ENCODE assay signal across 8 cellular contexts in genomic region chr2:9799011-9799596, GRCh38. TPM values are rescaled to one million over a fixed set of nuclear protein-coding genes. Genes with fewer than 3 reads are reported as not detected.
DNase-seq lines count a peak whose midpoint lies in the region; ATAC-seq and TF ChIP-seq lines count a peak whose summit lies in the region.

No MANE protein-coding gene starts in this region.

- H3K4me1 Mint-ChIP-seq in activated naive CD4-positive, alpha-beta T cell treated with anti-CD3 and anti-CD28 coated beads, Interleukin-2, amount 10 ng/mL, durations not matched to agents 7 days and 5 days, result peaks cover 43% of the 10 kb centered on the region
- H3K4me1 Mint-ChIP-seq in MCF 10A (ENCODE audit: insufficient read depth, unreplicated experiment), result peaks cover 41% of the 10 kb centered on the region
- peaks cover 16 to 17% of the 10 kb centered on the region in 2 donors for H3K4me1 Mint-ChIP-seq in stimulated activated naive B cell treated with anti-CD40 and anti-IgM and Interleukin-4, amounts not matched to agents 10 μg/mL and 1 μg/mL and 100 μg/mL, for 72 hours

- 75 to 79% methylated on average over 11 of the region's 11 CpGs for WGBS in lower leg skin, 2 donors

- peak; percentile 47 for DNase-seq in activated naive CD4-positive, alpha-beta T cell treated with anti-CD3 and anti-CD28 coated beads, Interleukin-2, amount 10 ng/mL, durations not matched to agents 7 days and 5 days
- no peak for DNase-seq in activated naive CD4-positive, alpha-beta T cell treated with anti-CD3 and anti-CD28 coated beads, Interleukin-2, amount 50 U/mL, for 72 hours (ENCODE audit: low spot score in 2 of 2)
- DNase-seq in MCF 10A (ENCODE audit: unreplicated experiment), result no peak
- no peak for DNase-seq in stimulated activated naive B cell treated with anti-CD40 and anti-IgM and Interleukin-4, amounts not matched to agents 10 μg/mL and 1 μg/mL and 100 μg/mL, for 72 hours
- no peak for DNase-seq in GM03348 (ENCODE audit: low spot score)
- DNase-seq in lower leg skin (ENCODE audit: low spot score in 2 of 2), result no peak

- intact Hi-C loops in MCF 10A (cut with micrococcal nuclease) (loop anchor here (1.0 kb wide), 1 partner anchor 115 kb away; no protein-coding TSS in a partner anchor), lower leg skin (cut with DNase I; ENCODE audit: low total_unique reads) (no loop called here)

- no peak for TF ChIP-seq POLR2A in lower leg skin (IDR thresholded peaks at IDR 0.05)

- H3K9me3 ChIP-seq in KOPT-K1 (ENCODE audit: insufficient read depth, low read length, poor library complexity, severe bottlenecking), result no peaks in the 10 kb centered on the region

- no TSS peak for BruUV-seq in MCF 10A (replicated peaks; lab: Mats Ljungman, UMichigan)

- peaks cover 43% of the 10 kb centered on the region for H3K27me3 Mint-ChIP-seq in activated naive CD4-positive, alpha-beta T cell treated with anti-CD3 and anti-CD28 coated beads, Interleukin-2, amount 10 ng/mL, durations not matched to agents 7 days and 5 days
- no peaks in the 10 kb centered on the region for H3K27me3 Mint-ChIP-seq in MCF 10A (ENCODE audit: insufficient read depth, unreplicated experiment)
- H3K27me3 Mint-ChIP-seq in stimulated activated naive B cell treated with anti-CD40 and anti-IgM and Interleukin-4, amounts not matched to agents 10 μg/mL and 1 μg/mL and 100 μg/mL, for 72 hours, result peaks cover 5 to 28% of the 10 kb centered on the region in 2 donors

- peak overlapping the region; percentile 45 for H3K27ac ChIP-seq in KOPT-K1 (ENCODE audit: low read depth, low read length, poor library complexity, severe bottlenecking)

- peak overlapping the region; percentile 88 for H3K27ac Mint-ChIP-seq in activated naive CD4-positive, alpha-beta T cell treated with anti-CD3 and anti-CD28 coated beads, Interleukin-2, amount 10 ng/mL, durations not matched to agents 7 days and 5 days
- peak overlapping the region in 1 of 2 donors; percentile 8 for H3K27ac Mint-ChIP-seq in activated naive CD4-positive, alpha-beta T cell treated with anti-CD3 and anti-CD28 coated beads, Interleukin-2, amount 50 U/mL, for 72 hours
- peak overlapping the region; percentile 46 for H3K27ac Mint-ChIP-seq in MCF 10A (ENCODE audit: low read depth, unreplicated experiment)
- no peak overlapping the region for H3K27ac Mint-ChIP-seq in stimulated activated naive B cell treated with anti-CD40 and anti-IgM and Interleukin-4, amounts not matched to agents 10 μg/mL and 1 μg/mL and 100 μg/mL, for 72 hours

- H3K4me3 ChIP-seq in lower leg skin (ENCODE audit: low read depth, poor library complexity, severe bottlenecking), result no peak overlapping the region

- POLR2A ChIA-PET in MCF 10A (lab: Yijun Ruan, JAX), result interaction anchor here (0.6 to 8.8 kb wide), 10 partner anchors 17 to 242 kb away, joined by 3 to 113 read pairs (median 18); partner anchors contain the start of genes TAF1B and YWHAQ

- CTCF ChIA-PET in activated naive CD4-positive, alpha-beta T cell treated with anti-CD3 and anti-CD28 coated beads, Interleukin-2, amount 10 ng/mL, durations not matched to agents 7 days and 5 days (lab: Charles Lee), result interaction anchor here (0.6 to 7.2 kb wide), 32 partner anchors 10 to 657 kb away, joined by 3 to 64 read pairs (median 5); partner anchors contain the start of genes ADAM17 and TAF1B
- CTCF ChIA-PET in MCF 10A (lab: Yijun Ruan, JAX), result interaction anchor here (0.6 to 7.8 kb wide), 46 partner anchors 11 to 636 kb away, joined by 3 to 99 read pairs (median 4); partner anchors contain the start of gene TAF1B

- TF ChIP-seq CTCF in MCF 10A (IDR thresholded peaks at IDR 0.05; ENCODE audit: unreplicated experiment), result no peak
- no peak for TF ChIP-seq CTCF in lower leg skin (IDR thresholded peaks at IDR 0.05)

- no peak for ATAC-seq in activated naive CD4-positive, alpha-beta T cell treated with anti-CD3 and anti-CD28 coated beads, Interleukin-2, amount 50 U/mL, for 72 hours
- ATAC-seq in stimulated activated naive B cell treated with anti-CD40 and anti-IgM and Interleukin-4, amounts not matched to agents 10 μg/mL and 1 μg/mL and 100 μg/mL, for 72 hours (replicated peaks), result peak; percentile 54 to 61
- no peak for ATAC-seq in HG02642 (IDR thresholded peaks at IDR 0.05; ENCODE audit: poor library complexity, unreplicated experiment)

- peaks cover 1% of the 10 kb centered on the region for H3K36me3 Mint-ChIP-seq in activated naive CD4-positive, alpha-beta T cell treated with anti-CD3 and anti-CD28 coated beads, Interleukin-2, amount 10 ng/mL, durations not matched to agents 7 days and 5 days
- no peaks in the 10 kb centered on the region for H3K36me3 Mint-ChIP-seq in activated naive CD4-positive, alpha-beta T cell treated with anti-CD3 and anti-CD28 coated beads, Interleukin-2, amount 50 U/mL, for 72 hours
- H3K36me3 Mint-ChIP-seq in MCF 10A (ENCODE audit: insufficient read depth, unreplicated experiment), result no peaks in the 10 kb centered on the region
- peaks cover 4 to 5% of the 10 kb centered on the region in 2 donors for H3K36me3 Mint-ChIP-seq in stimulated activated naive B cell treated with anti-CD40 and anti-IgM and Interleukin-4, amounts not matched to agents 10 μg/mL and 1 μg/mL and 100 μg/mL, for 72 hours

- H3K36me3 ChIP-seq in KOPT-K1 (ENCODE audit: insufficient read depth, low read length), result no peaks in the 10 kb centered on the region

- H3K9me3 Mint-ChIP-seq in activated naive CD4-positive, alpha-beta T cell treated with anti-CD3 and anti-CD28 coated beads, Interleukin-2, amount 10 ng/mL, durations not matched to agents 7 days and 5 days, result no peaks in the 10 kb centered on the region
- no peaks in the 10 kb centered on the region for H3K9me3 Mint-ChIP-seq in activated naive CD4-positive, alpha-beta T cell treated with anti-CD3 and anti-CD28 coated beads, Interleukin-2, amount 50 U/mL, for 72 hours
- H3K9me3 Mint-ChIP-seq in MCF 10A (ENCODE audit: unreplicated experiment), result no peaks in the 10 kb centered on the region
- H3K9me3 Mint-ChIP-seq in stimulated activated naive B cell treated with anti-CD40 and anti-IgM and Interleukin-4, amounts not matched to agents 10 μg/mL and 1 μg/mL and 100 μg/mL, for 72 hours, result peaks cover 0 to 4% of the 10 kb centered on the region in 2 donors

- peak overlapping the region; percentile 57 for H3K4me3 Mint-ChIP-seq in activated naive CD4-positive, alpha-beta T cell treated with anti-CD3 and anti-CD28 coated beads, Interleukin-2, amount 10 ng/mL, durations not matched to agents 7 days and 5 days
- H3K4me3 Mint-ChIP-seq in MCF 10A (ENCODE audit: unreplicated experiment), result no peak overlapping the region
- peak overlapping the region in 1 of 2 donors; percentile 68 for H3K4me3 Mint-ChIP-seq in stimulated activated naive B cell treated with anti-CD40 and anti-IgM and Interleukin-4, amounts not matched to agents 10 μg/mL and 1 μg/mL and 100 μg/mL, for 72 hours

RNA-seq across cellular contexts. Expression of gene TAF1B, which starts 44.2 kb away (rescaled TPM):
- total RNA-seq in activated naive CD4-positive, alpha-beta T cell treated with anti-CD3 and anti-CD28 coated beads, Interleukin-2, amount 50 U/mL, for 72 hours, result 10 to 100 TPM; 22.7 to 28.8 TPM
- total RNA-seq in MCF 10A (2022) (19.7 and 25.5 TPM in 2 replicates), lower leg skin (10 to 100 TPM; 11.2 to 26.9 (median 20.1) TPM)

Comparison
In these comparisons a context has a peak if more than half of its experiments do, and no peak if none do; other contexts are left out.
1. ATAC-seq: peak in stimulated activated naive B cell treated with anti-CD40 and anti-IgM and Interleukin-4, amounts not matched to agents 10 μg/mL and 1 μg/mL and 100 μg/mL, for 72 hours (2 of 2); none in activated naive CD4-positive, alpha-beta T cell treated with anti-CD3 and anti-CD28 coated beads, Interleukin-2, amount 50 U/mL, for 72 hours (0 of 2) and HG02642 (single experiment).